In the genomic region with DNA sequence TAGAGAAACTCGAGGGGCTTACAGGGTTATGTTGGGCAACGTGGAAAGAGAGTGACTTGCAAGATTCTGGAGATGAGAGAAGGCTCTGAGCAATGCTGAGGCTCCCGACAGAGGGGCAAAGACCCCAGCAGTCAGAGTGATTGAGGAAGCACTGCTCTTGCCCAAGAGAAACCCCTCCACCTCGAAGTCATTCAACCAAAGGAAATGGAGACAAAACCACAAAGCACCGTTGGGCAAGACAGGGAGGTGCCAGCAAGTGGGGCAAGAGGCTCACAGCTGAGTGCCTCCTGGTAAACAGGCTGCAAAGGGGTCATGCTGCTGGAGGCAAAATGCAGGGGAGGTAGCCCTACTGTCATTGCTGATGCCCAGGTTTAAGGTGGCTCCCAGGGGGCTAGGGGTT, we compare ENCODE assay signal across 9 cellular contexts. TPM values are rescaled to one million over a fixed set of nuclear protein-coding genes. Genes with fewer than 3 reads are reported as not detected.
DNase-seq lines count a peak whose midpoint lies in the region; ATAC-seq and TF ChIP-seq lines count a peak whose summit lies in the region.
"Had no signal": no experiment of that assay in that cellular context is flagged by ENCODE, and none has a peak within 500 bp of the region (broad histone marks: within the 10 kb centered on the region; RNA-seq: fewer than 3 reads in every experiment).

No MANE protein-coding gene starts in this region.

- in situ Hi-C loops in mammary epithelial cell (cut with MboI; ENCODE audit: low sequenced_read_pairs in 2 of 2), result no loop called here

- H3K79me2 ChIP-seq in mammary epithelial cell (ENCODE audit: insufficient read depth, low read length), result no peaks in the 10 kb centered on the region

- no peaks in the 10 kb centered on the region for H3K9me3 ChIP-seq in mammary epithelial cell (replicated peaks; ENCODE audit: insufficient read depth, low read length)

- CTCF ChIA-PET in mammary epithelial cell (lab: Charles Lee; ENCODE audit: low non-redundant PET), result no interaction called here

- H3K9ac ChIP-seq in mammary epithelial cell (ENCODE audit: insufficient read depth, low read length), result no peak overlapping the region

- TF ChIP-seq CTCF in mammary epithelial cell (conservative IDR thresholded peaks at IDR 0.05 in 1 of 2, IDR thresholded peaks at IDR 0.05 in 1 of 2; ENCODE audit: extremely low read depth in 1 of 2, insufficient read depth in 1 of 2, low read depth in 1 of 2, low read length in 2 of 2), result no peak

- H3K27me3 ChIP-seq in mammary epithelial cell (ENCODE audit: insufficient read depth, low read length), result no peaks in the 10 kb centered on the region

- ATAC-seq in HG02678 (IDR thresholded peaks at IDR 0.05; ENCODE audit: unreplicated experiment) (no peak), HG03097 (IDR thresholded peaks at IDR 0.05; ENCODE audit: low FRiP score, unreplicated experiment) (no peak), HG02763 (IDR thresholded peaks at IDR 0.05; ENCODE audit: unreplicated experiment) (no peak)

- H3K4me2 ChIP-seq in mammary epithelial cell (ENCODE audit: insufficient read depth, low read depth, low read length), result no peak overlapping the region

- no peak overlapping the region for H2AFZ ChIP-seq in mammary epithelial cell (ENCODE audit: low read depth, low read length)

- peak; percentile 30 for DNase-seq in NCI-H2107 treated with DMSO at 0.1 percent for 48 hours (lab: John Stamatoyannopoulos, UW; ENCODE audit: unreplicated experiment)
- no peak for DNase-seq in NCI-H2107 (lab: John Stamatoyannopoulos, UW)
- peak; percentile 96 for DNase-seq in SKM-1 treated with dmso at 0.1 percent for 144 hours (lab: John Stamatoyannopoulos, UW; ENCODE audit: unreplicated experiment)
- peak; percentile 63 for DNase-seq in mammary epithelial cell
- peak in 4 of 6 experiments; percentile 17 to 58 (median 45) for DNase-seq in stimulated activated naive CD4-positive, alpha-beta T cell (lab: John Stamatoyannopoulos, UW)
- DNase-seq: NCI-H1417 treated with DMSO at 0.1 percent for 48 hours had no signal

- no peak overlapping the region for H3K4me3 ChIP-seq in mammary epithelial cell (replicated peaks in 1 of 3; ENCODE audit: insufficient read depth in 1 of 3, low read depth in 2 of 3, low read length in 3 of 3)

- H3K4me1 ChIP-seq in mammary epithelial cell (ENCODE audit: insufficient read depth, low read length), result peaks cover 22% of the 10 kb centered on the region

- 47% methylated on average over 5 of the region's 5 CpGs for WGBS in mammary epithelial cell (ENCODE audit: low coverage, missing lambda C conversion rate)

- H3K27ac ChIP-seq in mammary epithelial cell (ENCODE audit: insufficient read depth, low read depth, low read length), result no peak overlapping the region

- intact Hi-C loops in mammary epithelial cell (cut with micrococcal nuclease), result no loop called here

- H3K36me3 ChIP-seq in mammary epithelial cell (ENCODE audit: insufficient read depth, low read length), result no peaks in the 10 kb centered on the region

- no TSS peak for BruUV-seq in mammary epithelial cell (replicated peaks; lab: Mats Ljungman, UMichigan)

- H4K20me1 ChIP-seq in mammary epithelial cell (ENCODE audit: insufficient read depth, low read length), result no peaks in the 10 kb centered on the region

- dilution Hi-C loops in mammary epithelial cell (cut with HindIII; ENCODE audit: low sequenced_read_pairs), result no loop called here

RNA-seq across cellular contexts. Expression of a gene that starts 17.9 kb away (rescaled TPM):
- total RNA-seq in mammary epithelial cell, result 1,000 to 10,000 TPM; 1,183 to 1,246 TPM
- polyA plus RNA-seq in mammary epithelial cell, result 295 TPM
- polyA minus RNA-seq in mammary epithelial cell, result 996 TPM
